Comparison of ENCODE assay signal across 30 cellular contexts in the genomic region with DNA sequence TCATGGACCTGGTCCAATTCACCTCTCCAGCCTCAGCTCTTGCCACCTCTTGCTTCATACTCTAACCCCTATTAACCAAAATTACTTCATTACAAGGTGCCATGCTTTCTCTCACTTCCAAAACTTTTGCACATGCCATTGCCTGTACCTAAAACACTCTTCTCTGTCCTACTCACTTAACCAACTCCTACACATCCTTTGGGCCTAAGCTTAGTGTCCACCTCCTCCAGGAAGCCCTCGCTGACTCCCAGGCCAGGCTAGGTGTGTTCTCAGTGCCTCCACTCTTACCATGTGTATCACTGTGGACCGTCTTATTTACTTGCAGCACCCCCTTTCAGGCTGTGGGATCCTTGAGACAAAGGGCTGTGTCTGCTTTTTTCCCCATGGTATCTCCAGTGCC.
"Had no signal": no experiment of that assay in that cellular context is flagged by ENCODE, and none has a peak within 500 bp of the region (broad histone marks: within the 10 kb centered on the region; RNA-seq: fewer than 3 reads in every experiment).

No MANE protein-coding gene starts in this region.

- H3K9me3 Mint-ChIP-seq: natural killer cell; nephron progenitor cell; neural progenitor cell; stimulated activated effector memory CD8-positive, alpha-beta T cell treated with anti-CD3 and anti-CD28 coated beads, Interleukin-12 subunit alpha, Interleukin-12 subunit beta, amount 100 ng/mL, for 72 hours; stimulated activated naive CD8-positive, alpha-beta T cell treated with anti-CD3 and anti-CD28 coated beads, Interleukin-15, Interleukin-2, amounts not matched to agents 100 ng/mL and 50 ng/mL, for 24 hours had no signal

- H3K4me1 ChIP-seq: lower lobe of right lung, neural progenitor cell, parathyroid adenoma, uterus had no signal

- H3K4me1 Mint-ChIP-seq: naive B cell; natural killer cell; stimulated activated effector memory CD8-positive, alpha-beta T cell treated with anti-CD3 and anti-CD28 coated beads, Interleukin-12 subunit alpha, Interleukin-12 subunit beta, amount 100 ng/mL, for 72 hours had no signal

- H3K4me3 Mint-ChIP-seq: naive B cell; natural killer cell; nephron progenitor cell; neural progenitor cell; stimulated activated effector memory CD8-positive, alpha-beta T cell treated with anti-CD3 and anti-CD28 coated beads, Interleukin-12 subunit alpha, Interleukin-12 subunit beta, amount 100 ng/mL, for 72 hours; stimulated activated naive CD8-positive, alpha-beta T cell treated with anti-CD3 and anti-CD28 coated beads, Interleukin-15, Interleukin-2, amounts not matched to agents 100 ng/mL and 50 ng/mL, for 24 hours had no signal

- H3K9me3 ChIP-seq: lower lobe of right lung, neutrophil, right atrium auricular region, suprapubic skin, thoracic aorta, tibial artery, uterus had no signal

- H3K27ac ChIP-seq: lower lobe of right lung, neural progenitor cell, neutrophil, parathyroid adenoma, right atrium auricular region, skin epidermis, suprapubic skin, thoracic aorta, tibial artery, uterus had no signal

- H3K27me3 ChIP-seq: neural progenitor cell, right atrium auricular region, suprapubic skin, tibial artery, uterus had no signal

- H3K36me3 Mint-ChIP-seq: naive B cell; natural killer cell; neural progenitor cell; stimulated activated effector memory CD8-positive, alpha-beta T cell treated with anti-CD3 and anti-CD28 coated beads, Interleukin-12 subunit alpha, Interleukin-12 subunit beta, amount 100 ng/mL, for 72 hours had no signal

- H3K4me3 ChIP-seq: lower lobe of right lung, neural progenitor cell, right atrium auricular region, skin epidermis, suprapubic skin, thoracic aorta, tibial artery, uterus had no signal

- H3K27ac Mint-ChIP-seq: naive B cell; natural killer cell; nephron progenitor cell; neural progenitor cell; stimulated activated effector memory CD8-positive, alpha-beta T cell treated with anti-CD3 and anti-CD28 coated beads, Interleukin-12 subunit alpha, Interleukin-12 subunit beta, amount 100 ng/mL, for 72 hours; stimulated activated naive CD8-positive, alpha-beta T cell treated with anti-CD3 and anti-CD28 coated beads, Interleukin-15, Interleukin-2, amounts not matched to agents 100 ng/mL and 50 ng/mL, for 24 hours had no signal

- ATAC-seq: left cardiac atrium; left lobe of liver; natural killer cell; sciatic nerve; stimulated activated effector memory CD8-positive, alpha-beta T cell treated with anti-CD3 and anti-CD28 coated beads, Interleukin-12 subunit alpha, Interleukin-12 subunit beta, amount 100 ng/mL, for 72 hours had no signal

- H3K36me3 ChIP-seq: lower lobe of right lung, neural progenitor cell, neutrophil, right atrium auricular region, suprapubic skin, thoracic aorta, tibial artery, uterus had no signal

- FAIRE-seq: keratinocyte had no signal

- DNase-seq: hippocampal formation; kidney glomerular epithelial cell; left cardiac atrium; lower lobe of right lung; mammary epithelial cell; mesenchymal stem cell; naive B cell; natural killer cell; nephron progenitor cell; occipital lobe; stimulated activated CD4-positive, alpha-beta T cell treated with anti-CD3 and anti-CD28 coated beads, Interleukin-12 subunit alpha, Interleukin-12 subunit beta, amount 100 ng/mL, for 4 hours; stimulated activated CD4-positive, alpha-beta T cell treated with anti-CD3 and anti-CD28 coated beads, Interleukin-15, amount 100 ng/mL, for 24 hours; stimulated activated CD4-positive, alpha-beta T cell treated with anti-CD3 and anti-CD28 coated beads, Interleukin-2, amount 100 ng/mL, for 24 hours; stimulated activated CD4-positive, alpha-beta T cell treated with anti-CD3 and anti-CD28 coated beads, Interleukin-4, amount 100 ng/mL, for 24 hours; stimulated activated naive CD4-positive, alpha-beta T cell; trophoblast cell; uterus had no signal
